ENCODE assay signal across 9 cellular contexts in genomic region chr12:14961466-14962155, GRCh38. TPM values are rescaled to one million over a fixed set of nuclear protein-coding genes. Genes with fewer than 3 reads are reported as not detected.
DNase-seq lines count a peak whose midpoint lies in the region; ATAC-seq, FAIRE-seq and TF ChIP-seq lines count a peak whose summit lies in the region.
"Had no signal": no experiment of that assay in that cellular context is flagged by ENCODE, and none has a peak within 500 bp of the region (broad histone marks: within the 10 kb centered on the region; RNA-seq: fewer than 3 reads in every experiment).

Gene ARHGDIB (minus strand): TSS chr12:14961601. CDS start chr12:14950712, 10,889 bp downstream.

- H3K27me3 Mint-ChIP-seq in activated naive CD8-positive, alpha-beta T cell = no peaks in the 10 kb centered on the region

- peaks cover 19% of the 10 kb centered on the region for H3K79me2 ChIP-seq in keratinocyte (ENCODE audit: control insufficient read depth, insufficient read depth, low read length)

- H3K4me1 ChIP-seq in keratinocyte (ENCODE audit: control insufficient read depth, extremely low read depth, insufficient read depth, low read length) = peaks cover 22% of the 10 kb centered on the region

- FAIRE-seq in keratinocyte (lab: Jason Lieb, UNC) = peak; percentile 97
- FAIRE-seq: endometrium had no signal

- peak within 1 kb of the TSS; percentile 88 for H3K27ac ChIP-seq in keratinocyte (ENCODE audit: control insufficient read depth, insufficient read depth, low read length)

- peak within 1 kb of the TSS; percentile 80 for H3K9ac ChIP-seq in keratinocyte (ENCODE audit: control insufficient read depth, extremely low read depth, insufficient read depth, low read length)

- H3K4me2 ChIP-seq in keratinocyte (ENCODE audit: control insufficient read depth, extremely low read depth, insufficient read depth, low read depth, low read length) = peak within 1 kb of the TSS; percentile 89

- H3K4me3 ChIP-seq in keratinocyte (ENCODE audit: control insufficient read depth in 2 of 3, extremely low read depth in 1 of 3, insufficient read depth in 2 of 3, low read depth in 1 of 3, low read length in 3 of 3) = peak within 1 kb of the TSS; percentile 41 to 83 (median 79)

- peak; percentile 89 for TF ChIP-seq POLR2A in Raji (IDR thresholded peaks at IDR 0.05; ENCODE audit: insufficient read depth, low read depth, low read length)

- H3K9me1 ChIP-seq in keratinocyte (ENCODE audit: control insufficient read depth, extremely low read depth, insufficient read depth, low read length) = no peaks in the 10 kb centered on the region

- peak within 1 kb of the TSS; percentile 99 for H3K4me3 Mint-ChIP-seq in activated naive CD8-positive, alpha-beta T cell

- H4K20me1 ChIP-seq in keratinocyte (ENCODE audit: control insufficient read depth, extremely low read depth, insufficient read depth, low read length) = no peaks in the 10 kb centered on the region

- no peaks in the 10 kb centered on the region for H3K27me3 ChIP-seq in keratinocyte (ENCODE audit: control insufficient read depth, extremely low read depth, insufficient read depth, low read length)

- peaks cover 9% of the 10 kb centered on the region for H3K36me3 Mint-ChIP-seq in activated naive CD8-positive, alpha-beta T cell

- TF ChIP-seq CTCF in keratinocyte (optimal IDR thresholded peaks at IDR 0.05 in 1 of 3, IDR thresholded peaks at IDR 0.05 in 1 of 3, conservative IDR thresholded peaks at IDR 0.05 in 1 of 3; ENCODE audit: extremely low read depth in 1 of 3, insufficient read depth in 2 of 3, low read length in 3 of 3) = no peak

- peak within 1 kb of the TSS; percentile 98 for H3K27ac Mint-ChIP-seq in activated naive CD8-positive, alpha-beta T cell

- no peaks in the 10 kb centered on the region for H3K36me3 ChIP-seq in keratinocyte (ENCODE audit: control insufficient read depth in 2 of 2, extremely low read depth in 1 of 2, insufficient read depth in 2 of 2, low read length in 2 of 2)

- DNase-seq in keratinocyte (ENCODE audit: low read depth, low spot score) (peak; percentile 88), DMS 273 (lab: John Stamatoyannopoulos, UW; ENCODE audit: unreplicated experiment) (no peak), NCI-H128 (lab: John Stamatoyannopoulos, UW; ENCODE audit: unreplicated experiment) (no peak)
- DNase-seq in stimulated activated CD8-positive, alpha-beta memory T cell treated with anti-CD3 and anti-CD28 coated beads, Interleukin-15, amount 100 ng/mL, for 4 hours (ENCODE audit: low read depth in 2 of 2) = peak; percentile 46 to 62

- no peaks in the 10 kb centered on the region for H3K9me3 ChIP-seq in keratinocyte (ENCODE audit: control insufficient read depth, low read depth, low read length)

- peaks cover 79% of the 10 kb centered on the region for H3K4me1 Mint-ChIP-seq in activated naive CD8-positive, alpha-beta T cell (ENCODE audit: low read depth)

- no peaks in the 10 kb centered on the region for H3K9me3 Mint-ChIP-seq in activated naive CD8-positive, alpha-beta T cell (ENCODE audit: low read depth)

- ATAC-seq in GM18858 (IDR thresholded peaks at IDR 0.05; ENCODE audit: unreplicated experiment) (peak; percentile 51), HG02981 (IDR thresholded peaks at IDR 0.05; ENCODE audit: unreplicated experiment) (peak; percentile 59)

- dilution Hi-C loops in keratinocyte (cut with MboI; ENCODE audit: extremely low pct_ligation_motif_present, low sequenced_read_pairs) = no loop called here

- peak within 1 kb of the TSS; percentile 64 for H2AFZ ChIP-seq in keratinocyte (ENCODE audit: control insufficient read depth, low read length)

RNA-seq across cellular contexts. Expression of gene ARHGDIB, which starts in this region (rescaled TPM):
- polyA plus RNA-seq in keratinocyte = 78.5 to 190 TPM (median 164 TPM) in 3 replicates
- polyA plus RNA-seq in keratinocyte (2011; ENCODE audit: low read depth) = 12.4 TPM
- 127 and 160 TPM in 2 replicates for polyA plus RNA-seq in keratinocyte (2011; cell fraction: cytosol; rRNA removed)
- polyA plus RNA-seq in keratinocyte (2011; cell fraction: nucleus; rRNA removed) = 67.0 and 69.6 TPM in 2 replicates
- polyA plus RNA-seq in keratinocyte (2012; ENCODE audit: low replicate concordance) = 26.7 and 109 TPM in 2 replicates
- polyA minus RNA-seq in keratinocyte = 113 to 158 TPM (median 147 TPM) in 3 replicates
- 42.0 TPM for polyA minus RNA-seq in keratinocyte (2011; cell fraction: cytosol; rRNA and poly(A)+ RNA removed)
- 13.4 and 19.9 TPM in 2 replicates for polyA minus RNA-seq in keratinocyte (2011; cell fraction: nucleus; rRNA and poly(A)+ RNA removed)

Comparison
In these comparisons a context has a peak if more than half of its experiments do, and no peak if none do; other contexts are left out.
1. DNase-seq: peak in keratinocyte (single experiment) and stimulated activated CD8-positive, alpha-beta memory T cell treated with anti-CD3 and anti-CD28 coated beads, Interleukin-15, amount 100 ng/mL, for 4 hours (2 of 2); none in DMS 273 (single experiment) and NCI-H128 (single experiment).